Comparison of ENCODE assay signal across 9 cellular contexts in genomic region chr18:26549486-26550435, GRCh38. TPM values are rescaled to one million over a fixed set of nuclear protein-coding genes. Genes with fewer than 3 reads are reported as not detected.
DNase-seq lines count a peak whose midpoint lies in the region; ATAC-seq, FAIRE-seq and TF ChIP-seq lines count a peak whose summit lies in the region.
"Had no signal": no experiment of that assay in that cellular context is flagged by ENCODE, and none has a peak within 500 bp of the region (broad histone marks: within the 10 kb centered on the region; RNA-seq: fewer than 3 reads in every experiment).

No MANE protein-coding gene starts in this region.

- peak overlapping the region; percentile 77 for H3K9ac ChIP-seq in adipocyte (ENCODE audit: low read length)

- FAIRE-seq in pancreas (lab: Jason Lieb, UNC): no peak
- FAIRE-seq: K562 had no signal

- peak; percentile 8 for ATAC-seq in GM21619 (IDR thresholded peaks at IDR 0.05; ENCODE audit: unreplicated experiment)
- peak; percentile 55 to 73 for ATAC-seq in left cardiac atrium
- peak; percentile 49 to 70 (median 61) for ATAC-seq in pancreas
- no peak for ATAC-seq in GM18861 (IDR thresholded peaks at IDR 0.05; ENCODE audit: unreplicated experiment)
- ATAC-seq in GM21825 (IDR thresholded peaks at IDR 0.05; ENCODE audit: unreplicated experiment): no peak
- ATAC-seq: K562 had no signal

- 1% methylated on average over 68 to 69 of the region's 69 CpGs for WGBS in pancreas, 2 donors

- H3K9me3 ChIP-seq in adipocyte (ENCODE audit: control insufficient read depth, low read length) (no peaks in the 10 kb centered on the region), pancreas (no peaks in the 10 kb centered on the region)

- peaks cover 21% of the 10 kb centered on the region for H3K27me3 ChIP-seq in adipocyte (replicated peaks; ENCODE audit: control insufficient read depth, insufficient read depth, low read length)
- H3K27me3 ChIP-seq in pancreas: no peaks in the 10 kb centered on the region

- H3K4me3 ChIP-seq in adipocyte (ENCODE audit: low read length) (peak overlapping the region; percentile 85), pancreas (peak overlapping the region; percentile 71 to 86 (median 76))
- H3K4me3 ChIP-seq: K562 had no signal

- TF ChIP-seq CTCF in pancreas (IDR thresholded peaks at IDR 0.05): no peak

- peaks cover 22% of the 10 kb centered on the region for H3K4me1 ChIP-seq in adipocyte (ENCODE audit: control insufficient read depth, insufficient read depth, low read length)
- peaks cover 0 to 21% (median 10%) of the 10 kb centered on the region in 3 donors for H3K4me1 ChIP-seq in pancreas

- peak in 8 of 14 donors; percentile 16 to 66 (median 50) for DNase-seq in C1 segment of cervical spinal cord (lab: John Stamatoyannopoulos, UW)
- peak; percentile 75 for DNase-seq in NCI-H526 treated with DMSO at 0.1 percent for 48 hours (lab: John Stamatoyannopoulos, UW)
- DNase-seq in adipocyte (ENCODE audit: low read depth): peak; percentile 77
- peak; percentile 79 for DNase-seq in left cardiac atrium
- peak; percentile 56 to 83 (median 70) for DNase-seq in pancreas

- H3K36me3 ChIP-seq in adipocyte (ENCODE audit: control insufficient read depth, insufficient read depth, low read length, severe bottlenecking): no peaks in the 10 kb centered on the region
- H3K36me3 ChIP-seq in pancreas: no peaks in the 10 kb centered on the region

- peak overlapping the region; percentile 53 to 85 (median 74) for H3K27ac ChIP-seq in pancreas

- intact Hi-C loops in left cardiac atrium (cut with DNase I) (loop anchor here in 1 of 2 donors (5.0 to 10.0 kb wide), 3 partner anchors 42 to 105 kb away; no protein-coding TSS in a partner anchor), pancreas (cut with DNase I) (loop anchor here in 1 of 3 donors (10.0 kb wide), 1 partner anchor 65 kb away; no protein-coding TSS in a partner anchor)

RNA-seq across cellular contexts. Expression of gene KCTD1, which starts 1.4 kb away (rescaled TPM):
- total RNA-seq in left cardiac atrium: 10 to 100 TPM; 35.6 to 42.2 TPM
- total RNA-seq in pancreas: 10 to 100 TPM in 1 of 6 donors, 1 to 10 TPM in 5; 6.8 to 16.8 (median 9.0) TPM
- polyA plus RNA-seq in pancreas: 1 to 10 TPM; 4.3 to 6.4 TPM
- total RNA-seq: K562 had no signal
- polyA plus RNA-seq: K562 had no signal

Comparison
In these comparisons a context has a peak if more than half of its experiments do, and no peak if none do; other contexts are left out.
1. ATAC-seq: peak in GM21619 (single experiment), left cardiac atrium (2 of 2) and pancreas (4 of 4); none in GM18861 (single experiment) and GM21825 (single experiment).
2. Peak in every context shown above with its lines, with median percentiles within 50 percentile points of each other: DNase-seq.